9 cellular contexts compared by ENCODE assay signal in genomic region chr15:63481105-63481810, GRCh38. TPM values are rescaled to one million over a fixed set of nuclear protein-coding genes. Genes with fewer than 3 reads are reported as not detected.
DNase-seq lines count a peak whose midpoint lies in the region; ATAC-seq and TF ChIP-seq lines count a peak whose summit lies in the region.
"Had no signal": no experiment of that assay in that cellular context is flagged by ENCODE, and none has a peak within 500 bp of the region (broad histone marks: within the 10 kb centered on the region; RNA-seq: fewer than 3 reads in every experiment).

No MANE protein-coding gene starts in this region.

- H3K4me3 Mint-ChIP-seq in T-helper 17 cell = peak overlapping the region; percentile 77

- DNase-seq in AG08395 (ENCODE audit: low spot score) (peak; percentile 45), GM06990 (ENCODE audit: extremely low read depth, insufficient read length) (peak; percentile 50), T-helper 17 cell (no peak), epithelial cell of prostate (ENCODE audit: low read depth, low spot score) (peak; percentile 66), brain microvascular endothelial cell (no peak), NCI-H2196 treated with DMSO at 0.1 percent for 48 hours (lab: John Stamatoyannopoulos, UW; ENCODE audit: unreplicated experiment) (no peak), HAP-1 (ENCODE audit: low spot score in 2 of 2) (no peak), Right ventricle myocardium inferior (ENCODE audit: missing footprints) (no peak)
- DNase-seq: cortex of kidney had no signal

- H3K36me3 ChIP-seq in GM06990 (ENCODE audit: control insufficient read depth, insufficient read depth, low read length) = no peaks in the 10 kb centered on the region
- no peaks in the 10 kb centered on the region for H3K36me3 ChIP-seq in brain microvascular endothelial cell (replicated peaks)
- H3K36me3 ChIP-seq in HAP-1 (replicated peaks) = no peaks in the 10 kb centered on the region

- intact Hi-C loops in Right ventricle myocardium inferior (cut with DNase I) = no loop called here

- peaks cover 59% of the 10 kb centered on the region for H3K4me1 Mint-ChIP-seq in T-helper 17 cell

- no peaks in the 10 kb centered on the region for H3K36me3 Mint-ChIP-seq in T-helper 17 cell (ENCODE audit: low read depth)

- TF ChIP-seq CTCF in GM06990 (IDR thresholded peaks at IDR 0.05; ENCODE audit: insufficient read depth, low read length, poor library complexity, severe bottlenecking) (no peak), brain microvascular endothelial cell (IDR thresholded peaks at IDR 0.05; ENCODE audit: low read depth, low read length, missing control alignments) (no peak)

- in situ Hi-C loops in brain microvascular endothelial cell (cut with HindIII; ENCODE audit: low pct_ligation_motif_present, low sequenced_read_pairs) = no loop called here
- in situ Hi-C loops in HAP-1 (cut with MboI; ENCODE audit: low sequenced_read_pairs) = no loop called here

- no peaks in the 10 kb centered on the region for H3K27me3 ChIP-seq in GM06990 (replicated peaks; ENCODE audit: control insufficient read depth, insufficient read depth, low read length)
- no peaks in the 10 kb centered on the region for H3K27me3 ChIP-seq in brain microvascular endothelial cell (replicated peaks)
- H3K27me3 ChIP-seq in HAP-1 (ENCODE audit: low read depth) = no peaks in the 10 kb centered on the region

- no peaks in the 10 kb centered on the region for H3K9me3 ChIP-seq in T-helper 17 cell (ENCODE audit: control insufficient read depth, low read length, poor library complexity, severe bottlenecking)
- H3K9me3 ChIP-seq in HAP-1 = no peaks in the 10 kb centered on the region

- H3K4me3 ChIP-seq in GM06990 (replicated peaks; ENCODE audit: low read depth, low read length) (no peak overlapping the region), brain microvascular endothelial cell (ENCODE audit: low read depth, low read length) (no peak overlapping the region), HAP-1 (no peak overlapping the region)

- H3K27ac Mint-ChIP-seq in T-helper 17 cell = peak overlapping the region; percentile 100

- H3K4me1 ChIP-seq in HAP-1 = peaks cover 20% of the 10 kb centered on the region

- no peak for ATAC-seq in T-helper 17 cell
- ATAC-seq in Right ventricle myocardium inferior = no peak

- H3K27ac ChIP-seq in epithelial cell of prostate (peak overlapping the region; percentile 77), brain microvascular endothelial cell (no peak overlapping the region)

- H3K27me3 Mint-ChIP-seq in T-helper 17 cell = no peaks in the 10 kb centered on the region

RNA-seq across cellular contexts. Expression of gene USP3, which starts 23.1 kb away (rescaled TPM):
- total RNA-seq in T-helper 17 cell = 100 to 1,000 TPM; 219 to 288 TPM
- 13.7 TPM for total RNA-seq in Right ventricle myocardium inferior

Comparison
In these comparisons a context has a peak if more than half of its experiments do, and no peak if none do; other contexts are left out.
1. DNase-seq: peak in AG08395 (single experiment), GM06990 (single experiment) and epithelial cell of prostate (single experiment); none in T-helper 17 cell (0 of 3), brain microvascular endothelial cell (single experiment), NCI-H2196 treated with DMSO at 0.1 percent for 48 hours (single experiment), HAP-1 (0 of 2) and Right ventricle myocardium inferior (single experiment).
2. RNA of gene USP3, which starts 23.1 kb away (total RNA-seq): 219 to 288 TPM in T-helper 17 cell; 13.7 TPM in Right ventricle myocardium inferior (single experiment); every median in the first group is over 10 times any median in the second.